Comparison of ENCODE assay signal across 6 cellular contexts in the genomic region with DNA sequence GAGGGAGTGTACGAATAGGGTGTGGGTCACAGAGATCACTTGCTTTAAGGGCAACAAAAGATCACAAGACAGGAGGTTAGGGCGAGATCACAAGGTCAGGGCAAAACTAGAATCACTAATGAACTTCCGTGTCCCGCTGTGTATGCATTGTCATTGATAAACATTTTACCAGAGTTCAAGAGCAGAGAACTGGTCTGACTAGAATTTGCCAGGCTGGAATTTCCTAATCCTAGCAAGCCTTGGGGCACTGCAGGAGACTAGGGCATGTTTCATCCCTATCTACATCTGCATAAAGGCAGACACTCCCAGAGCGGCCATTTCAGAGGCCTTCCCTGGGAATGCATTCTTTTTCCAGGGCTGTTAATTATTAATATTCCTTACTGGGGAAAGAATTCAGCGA.
DNase-seq lines count a peak whose midpoint lies in the region; ATAC-seq and TF ChIP-seq lines count a peak whose summit lies in the region.
"Not testable (repeated sequence)": the region's sequence is repeated elsewhere in the genome, so short reads cannot be mapped to it uniquely, and the experiment has no call there.

No MANE protein-coding gene starts in this region.

- DNase-seq in DMS53 (lab: John Stamatoyannopoulos, UW) (peak; percentile 4), H9 (peak; percentile 31), WTC11 (ENCODE audit: low spot score) (peak; percentile 20), epithelial cell of esophagus (ENCODE audit: low read depth) (peak; percentile 8), iPS DF 4.7 (ENCODE audit: extremely low read depth, low spot score) (peak; percentile 28), mesendoderm (peak; percentile 20)

- H2BK20ac ChIP-seq in H9 (ENCODE audit: low read depth, low read length, poor library complexity, severe bottlenecking) = not testable (repeated sequence)

- H3K9ac ChIP-seq in H9 (ENCODE audit: extremely low read depth, insufficient read length, low read length); mesendoderm (ENCODE audit: low read length): not testable (repeated sequence)

- not testable (repeated sequence) for H3K27ac ChIP-seq in H9 (ENCODE audit: insufficient read length, low read depth, low read length); mesendoderm (ENCODE audit: low read depth, low read length)

- H3K4me3 Mint-ChIP-seq in H9, WTC11: not testable (repeated sequence)

- not testable (repeated sequence) for H3K4me3 ChIP-seq in epithelial cell of esophagus (ENCODE audit: low read length); mesendoderm (ENCODE audit: low read length)

- not testable (repeated sequence) for TF ChIP-seq CTCF in H9 (conservative IDR thresholded peaks at IDR 0.05); WTC11 (IDR thresholded peaks at IDR 0.05); epithelial cell of esophagus (IDR thresholded peaks at IDR 0.05; ENCODE audit: insufficient read depth, low read depth, low read length, missing control alignments)

- not testable (repeated sequence) for H4K8ac ChIP-seq in H9 (replicated peaks; ENCODE audit: insufficient read length, low read depth, low read length); mesendoderm (ENCODE audit: low read depth, low read length)

- H3K14ac ChIP-seq in H9 (ENCODE audit: insufficient read depth, low read length) = not testable (repeated sequence)

- not testable (repeated sequence) for H3K4me2 ChIP-seq in H9 (ENCODE audit: insufficient read depth, insufficient read length, low read length); mesendoderm (ENCODE audit: low read length)

- H3K23ac ChIP-seq in H9 (ENCODE audit: insufficient read length, low read depth, low read length); mesendoderm (ENCODE audit: low read length): not testable (repeated sequence)

- not testable (repeated sequence) for H3K4ac ChIP-seq in H9 (ENCODE audit: low read depth, low read length); mesendoderm (ENCODE audit: low read depth, low read length)

- not testable (repeated sequence) for ATAC-seq in WTC11

- not testable (repeated sequence) for H3K79me2 ChIP-seq in H9 (ENCODE audit: insufficient read depth, low read length); mesendoderm (ENCODE audit: control insufficient read depth, insufficient read depth, low read length)

- POLR2A ChIA-PET in WTC11 (lab: Charles Lee) = not testable (repeated sequence)

- H3K9me3 Mint-ChIP-seq in H9 (peaks cover 10 to 27% of the 10 kb centered on the region in 2 experiments), WTC11 (peaks cover 41% of the 10 kb centered on the region)

- H2AFZ ChIP-seq in H9 (ENCODE audit: low read length) = not testable (repeated sequence)

- H3K18ac ChIP-seq in H9 (ENCODE audit: insufficient read length, low read depth, low read length); mesendoderm (ENCODE audit: low read length): not testable (repeated sequence)

- not testable (repeated sequence) for H2AK5ac ChIP-seq in H9 (ENCODE audit: insufficient read length, low read length); mesendoderm (ENCODE audit: low read length)

- H3K9me3 ChIP-seq in H9 (ENCODE audit: control insufficient read depth, low read depth, low read length) = not testable (repeated sequence)

- not testable (repeated sequence) for H2BK120ac ChIP-seq in H9 (ENCODE audit: low read depth, low read length, poor library complexity, severe bottlenecking); mesendoderm (ENCODE audit: low read depth, low read length)

- not testable (repeated sequence) for H3K23me2 ChIP-seq in H9 (ENCODE audit: insufficient read length, low read depth, low read length, poor library complexity, severe bottlenecking)

- not testable (repeated sequence) for H3K79me1 ChIP-seq in H9 (ENCODE audit: insufficient read depth, low read depth, low read length, poor library complexity, severe bottlenecking); mesendoderm (ENCODE audit: low read length)

- H2BK5ac ChIP-seq in H9 (ENCODE audit: insufficient read length, low read length); mesendoderm (ENCODE audit: low read length): not testable (repeated sequence)

- CTCF ChIA-PET in WTC11 (lab: Charles Lee) = not testable (repeated sequence)

- H3K27ac Mint-ChIP-seq in H9 (peak overlapping the region in 2 of 3 experiments; percentile 70 to 73; a peak in 6 of 7 replicates), WTC11 (peak overlapping the region; percentile 76)

- H3T11ph ChIP-seq in H9 (ENCODE audit: low read length) = not testable (repeated sequence)

- not testable (repeated sequence) for H4K20me1 ChIP-seq in H9 (ENCODE audit: control insufficient read depth, insufficient read depth, insufficient read length)

- H3K27me3 ChIP-seq in H9 (ENCODE audit: insufficient read depth, low read length); mesendoderm (ENCODE audit: insufficient read depth, low read length, poor library complexity): not testable (repeated sequence)

- not testable (repeated sequence) for H2BK12ac ChIP-seq in H9 (ENCODE audit: insufficient read length, low read depth, low read length)

- peaks cover 12% of the 10 kb centered on the region in 2 experiments; a peak in 3 of 4 replicates for H3K4me1 Mint-ChIP-seq in H9
- not testable (repeated sequence) for H3K4me1 Mint-ChIP-seq in WTC11

- not testable (repeated sequence) for H3K4me1 ChIP-seq in H9 (ENCODE audit: insufficient read depth, low read length); mesendoderm (ENCODE audit: control insufficient read depth, low read depth, low read length)

- peaks cover 8 to 16% (median 16%) of the 10 kb centered on the region in 3 experiments for H3K36me3 Mint-ChIP-seq in H9 (ENCODE audit: insufficient read depth in 1 of 3, low read depth in 3 of 3)
- H3K36me3 Mint-ChIP-seq in WTC11 = peaks cover 31% of the 10 kb centered on the region

- H3K56ac ChIP-seq in H9 (ENCODE audit: insufficient read length, low read depth, low read length); mesendoderm (ENCODE audit: low read length): not testable (repeated sequence)

- H3K27me3 Mint-ChIP-seq in H9 (ENCODE audit: low read depth); WTC11 (ENCODE audit: low read depth): not testable (repeated sequence)

- not testable (repeated sequence) for H4K5ac ChIP-seq in H9 (ENCODE audit: insufficient read length, low read depth, low read length); mesendoderm (ENCODE audit: low read length)

- not testable (repeated sequence) for H2BK15ac ChIP-seq in H9 (ENCODE audit: low read depth, low read length); mesendoderm (replicated peaks; ENCODE audit: low read depth)

- WGBS in H9 (ENCODE audit: extremely low coverage, insufficient read length, low lambda C conversion rate) = no CpG with 5 or more reads among the region's 6 CpGs
- no CpG with 5 or more reads among the region's 6 CpGs for WGBS in mesendoderm (ENCODE audit: extremely low coverage, insufficient coverage, low lambda C conversion rate)

- H4K91ac ChIP-seq in H9 (ENCODE audit: insufficient read length, low read depth, low read length) = not testable (repeated sequence)

- not testable (repeated sequence) for H3K36me3 ChIP-seq in mesendoderm (ENCODE audit: control insufficient read depth, insufficient read depth, low read length)

TF ChIP-seq in WTC11, 78 proteins besides CTCF, POLR2A, EP300 and RAD21:
- TF ChIP-seq TEAD1 (CRISPR knock-in tag; IDR thresholded peaks at IDR 0.05) (0 out of 2 replicates have a peak, but pooled peaks have one; percentile 42), ETV6 (CRISPR knock-in tag; IDR thresholded peaks at IDR 0.05) (0 out of 2 replicates have a peak, but pooled peaks have one; percentile 23)
- TF ChIP-seq, protein P1, sequence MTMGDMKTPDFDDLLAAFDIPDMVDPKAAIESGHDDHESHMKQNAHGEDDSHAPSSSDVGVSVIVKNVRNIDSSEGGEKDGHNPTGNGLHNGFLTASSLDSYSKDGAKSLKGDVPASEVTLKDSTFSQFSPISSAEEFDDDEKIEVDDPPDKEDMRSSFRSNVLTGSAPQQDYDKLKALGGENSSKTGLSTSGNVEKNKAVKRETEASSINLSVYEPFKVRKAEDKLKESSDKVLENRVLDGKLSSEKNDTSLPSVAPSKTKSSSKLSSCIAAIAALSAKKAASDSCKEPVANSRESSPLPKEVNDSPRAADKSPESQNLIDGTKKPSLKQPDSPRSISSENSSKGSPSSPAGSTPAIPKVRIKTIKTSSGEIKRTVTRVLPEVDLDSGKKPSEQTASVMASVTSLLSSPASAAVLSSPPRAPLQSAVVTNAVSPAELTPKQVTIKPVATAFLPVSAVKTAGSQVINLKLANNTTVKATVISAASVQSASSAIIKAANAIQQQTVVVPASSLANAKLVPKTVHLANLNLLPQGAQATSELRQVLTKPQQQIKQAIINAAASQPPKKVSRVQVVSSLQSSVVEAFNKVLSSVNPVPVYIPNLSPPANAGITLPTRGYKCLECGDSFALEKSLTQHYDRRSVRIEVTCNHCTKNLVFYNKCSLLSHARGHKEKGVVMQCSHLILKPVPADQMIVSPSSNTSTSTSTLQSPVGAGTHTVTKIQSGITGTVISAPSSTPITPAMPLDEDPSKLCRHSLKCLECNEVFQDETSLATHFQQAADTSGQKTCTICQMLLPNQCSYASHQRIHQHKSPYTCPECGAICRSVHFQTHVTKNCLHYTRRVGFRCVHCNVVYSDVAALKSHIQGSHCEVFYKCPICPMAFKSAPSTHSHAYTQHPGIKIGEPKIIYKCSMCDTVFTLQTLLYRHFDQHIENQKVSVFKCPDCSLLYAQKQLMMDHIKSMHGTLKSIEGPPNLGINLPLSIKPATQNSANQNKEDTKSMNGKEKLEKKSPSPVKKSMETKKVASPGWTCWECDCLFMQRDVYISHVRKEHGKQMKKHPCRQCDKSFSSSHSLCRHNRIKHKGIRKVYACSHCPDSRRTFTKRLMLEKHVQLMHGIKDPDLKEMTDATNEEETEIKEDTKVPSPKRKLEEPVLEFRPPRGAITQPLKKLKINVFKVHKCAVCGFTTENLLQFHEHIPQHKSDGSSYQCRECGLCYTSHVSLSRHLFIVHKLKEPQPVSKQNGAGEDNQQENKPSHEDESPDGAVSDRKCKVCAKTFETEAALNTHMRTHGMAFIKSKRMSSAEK (CRISPR knock-in tag; IDR thresholded peaks at IDR 0.05; ENCODE audit: borderline replicate concordance) = peak; percentile 34; the same call in 1 of the 2 replicates
